ENCODE assay signal across 18 cellular contexts in the genomic region with DNA sequence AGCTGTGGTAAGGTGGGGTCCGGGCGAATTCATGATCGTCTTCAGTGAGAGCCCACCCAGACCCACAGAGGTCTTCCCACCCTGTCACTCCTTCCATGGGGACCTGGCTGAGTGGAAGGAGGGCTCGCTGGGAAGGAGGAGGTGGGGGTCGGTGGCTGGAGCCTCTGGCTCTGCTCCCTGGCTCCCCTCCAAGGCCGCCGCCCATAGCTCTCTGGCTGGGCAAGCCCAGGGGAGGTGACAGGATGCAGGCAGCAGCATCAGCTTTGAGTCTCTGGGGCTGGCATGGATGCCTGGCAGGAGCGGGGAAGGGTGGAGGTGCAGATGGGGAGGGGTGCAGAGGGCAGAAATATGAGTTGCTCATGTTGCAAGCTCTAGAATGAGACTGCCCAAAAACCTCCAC.
DNase-seq lines count a peak whose midpoint lies in the region; ATAC-seq and TF ChIP-seq lines count a peak whose summit lies in the region.
"Had no signal": no experiment of that assay in that cellular context is flagged by ENCODE, and none has a peak within 500 bp of the region (broad histone marks: within the 10 kb centered on the region; RNA-seq: fewer than 3 reads in every experiment).

No MANE protein-coding gene starts in this region.

- WGBS in SK-N-SH (ENCODE audit: low lambda C conversion rate), result 28% methylated on average over 5 of the region's 8 CpGs

- H2AFZ ChIP-seq in SK-N-SH (ENCODE audit: low read depth), result no peak overlapping the region
- H2AFZ ChIP-seq in osteoblast (ENCODE audit: low read length), result no peak overlapping the region

- H3F3A ChIP-seq in SK-N-SH (replicated peaks; ENCODE audit: insufficient read depth), result no peaks in the 10 kb centered on the region

- DNase-seq in DMS 273 (lab: John Stamatoyannopoulos, UW; ENCODE audit: unreplicated experiment), result peak; percentile 28
- no peak for DNase-seq in DMS 273 treated with DMSO at 0.1 percent for 48 hours (lab: John Stamatoyannopoulos, UW)
- DNase-seq in SK-N-SH, result peak; percentile 73
- DNase-seq in RWPE1 (ENCODE audit: low spot score), result no peak
- DNase-seq in osteoblast (ENCODE audit: insufficient read length, low spot score, missing footprints), result peak; percentile 15
- no peak for DNase-seq in NCI-H146 (lab: John Stamatoyannopoulos, UW)
- no peak for DNase-seq in T-helper 1 cell
- DNase-seq: AML-193; CD4-positive, alpha-beta T cell; DMS53; GDM1; GOT3 had no signal

- H3K9me2 ChIP-seq in SK-N-SH, result no peaks in the 10 kb centered on the region

- H3K27me3 ChIP-seq in SK-N-SH (ENCODE audit: insufficient read depth) (peaks cover 9% of the 10 kb centered on the region; the same call in 1 of the 2 replicates), osteoblast (ENCODE audit: insufficient read depth, low read length) (peaks cover 26% of the 10 kb centered on the region)

- H3K4me3 ChIP-seq in SK-N-SH (ENCODE audit: low read depth in 2 of 2, low read length in 1 of 2) (no peak overlapping the region), osteoblast (ENCODE audit: insufficient read depth, low read length) (no peak overlapping the region)
- H3K4me3 ChIP-seq: A549, HAP-1 had no signal

- no peaks in the 10 kb centered on the region for H4K20me1 ChIP-seq in SK-N-SH (ENCODE audit: insufficient read depth)
- no peaks in the 10 kb centered on the region for H4K20me1 ChIP-seq in osteoblast (ENCODE audit: insufficient read depth, low read length)

- no peak for ATAC-seq in SK-N-SH treated with all-trans-retinoic acid at 6 μM for 48 hours
- ATAC-seq: A549 had no signal

- TF ChIP-seq CTCF in SK-N-SH (IDR thresholded peaks at IDR 0.05) (no peak), RWPE1 (conservative IDR thresholded peaks at IDR 0.05; ENCODE audit: low read depth) (no peak), osteoblast (IDR thresholded peaks at IDR 0.05; ENCODE audit: extremely low read depth, low read depth, low read length) (no peak)

- no peak overlapping the region for H3K27ac ChIP-seq in SK-N-SH (ENCODE audit: low read depth in 2 of 2, low read length in 1 of 2)
- H3K27ac ChIP-seq in RWPE1, result peak overlapping the region; percentile 56
- no peak overlapping the region for H3K27ac ChIP-seq in osteoblast (ENCODE audit: low read depth, low read length)
- H3K27ac ChIP-seq: 22Rv1, A549, C4-2B, HL-60 had no signal

- H3K4me2 ChIP-seq in SK-N-SH (no peak overlapping the region), osteoblast (ENCODE audit: insufficient read depth, low read length) (no peak overlapping the region)
- H3K4me2 ChIP-seq: A549 had no signal

- H3K9ac ChIP-seq in SK-N-SH, result no peak overlapping the region

- TF ChIP-seq EP300 in SK-N-SH (IDR thresholded peaks at IDR 0.05; ENCODE audit: borderline replicate concordance in 1 of 2, low read depth in 1 of 2, low read length in 1 of 2), result no peak

- H3K79me2 ChIP-seq in SK-N-SH (ENCODE audit: insufficient read depth), result no peaks in the 10 kb centered on the region
- H3K79me2 ChIP-seq in osteoblast (ENCODE audit: insufficient read depth, low read length), result no peaks in the 10 kb centered on the region

- CTCF ChIA-PET in SK-N-SH (lab: Yijun Ruan, JAX), result interaction anchor here (0.6 to 4.8 kb wide), 8 partner anchors 8 to 1742 kb away, joined by 3 to 52 read pairs (median 4); no protein-coding TSS in a partner anchor
- CTCF ChIA-PET in RWPE1 (lab: Yijun Ruan, JAX), result interaction anchor here (0.6 kb wide), 1 partner anchor 177 kb away, joined by 3 read pairs; no protein-coding TSS in a partner anchor

- no peak for TF ChIP-seq RAD21 in SK-N-SH (IDR thresholded peaks at IDR 0.05; ENCODE audit: low read length)

- H3K36me3 ChIP-seq in SK-N-SH (replicated peaks in 1 of 2; ENCODE audit: control insufficient read depth in 1 of 2, insufficient read depth in 2 of 2, low read length in 1 of 2) (no peaks in the 10 kb centered on the region), osteoblast (ENCODE audit: insufficient read depth, low read length) (no peaks in the 10 kb centered on the region)
- H3K36me3 ChIP-seq: HAP-1 had no signal

- peaks cover 0 to 29% of the 10 kb centered on the region in 2 experiments; a peak in 2 of 4 replicates for H3K4me1 ChIP-seq in SK-N-SH (ENCODE audit: control insufficient read depth in 1 of 2, insufficient read depth in 2 of 2, low read depth in 1 of 2, low read length in 1 of 2)
- no peaks in the 10 kb centered on the region for H3K4me1 ChIP-seq in osteoblast (ENCODE audit: insufficient read depth, low read length)
- H3K4me1 ChIP-seq: HAP-1 had no signal

- H3K9me3 ChIP-seq in SK-N-SH (no peaks in the 10 kb centered on the region), osteoblast (ENCODE audit: low read depth, low read length) (no peaks in the 10 kb centered on the region)
- H3K9me3 ChIP-seq: A549, HAP-1 had no signal

- POLR2A ChIA-PET in SK-N-SH (lab: Yijun Ruan, JAX), result no interaction called here
- POLR2A ChIA-PET in RWPE1 (lab: Yijun Ruan, JAX; ENCODE audit: low non-redundant PET), result no interaction called here

TF ChIP-seq in SK-N-SH, 30 proteins besides CTCF, POLR2A, EP300 and RAD21:
- TF ChIP-seq POLR2AphosphoS5 (IDR thresholded peaks at IDR 0.05; ENCODE audit: low read depth, low read length), result no peak
- TF ChIP-seq MEF2A (IDR thresholded peaks at IDR 0.05; ENCODE audit: borderline replicate concordance, low read depth), result no peak
- TF ChIP-seq JUND (IDR thresholded peaks at IDR 0.05), result no peak
- no peak for TF ChIP-seq GATA2 (CRISPR knock-in tag; IDR thresholded peaks at IDR 0.05)
- TF ChIP-seq SMC3 (IDR thresholded peaks at IDR 0.05; ENCODE audit: low read depth, low read length), result no peak
- no peak for TF ChIP-seq NFIC (IDR thresholded peaks at IDR 0.05; ENCODE audit: borderline replicate concordance)

TF ChIP-seq in SK-N-SH treated with all-trans-retinoic acid at 6 μM for 48 hours, 23 proteins besides CTCF, POLR2A, EP300 and RAD21:
- TF ChIP-seq, protein P1, sequence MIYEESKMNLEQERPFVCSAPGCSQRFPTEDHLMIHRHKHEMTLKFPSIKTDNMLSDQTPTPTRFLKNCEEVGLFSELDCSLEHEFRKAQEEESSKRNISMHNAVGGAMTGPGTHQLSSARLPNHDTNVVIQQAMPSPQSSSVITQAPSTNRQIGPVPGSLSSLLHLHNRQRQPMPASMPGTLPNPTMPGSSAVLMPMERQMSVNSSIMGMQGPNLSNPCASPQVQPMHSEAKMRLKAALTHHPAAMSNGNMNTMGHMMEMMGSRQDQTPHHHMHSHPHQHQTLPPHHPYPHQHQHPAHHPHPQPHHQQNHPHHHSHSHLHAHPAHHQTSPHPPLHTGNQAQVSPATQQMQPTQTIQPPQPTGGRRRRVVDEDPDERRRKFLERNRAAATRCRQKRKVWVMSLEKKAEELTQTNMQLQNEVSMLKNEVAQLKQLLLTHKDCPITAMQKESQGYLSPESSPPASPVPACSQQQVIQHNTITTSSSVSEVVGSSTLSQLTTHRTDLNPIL (CRISPR knock-in tag; IDR thresholded peaks at IDR 0.05; ENCODE audit: low read depth), result no peak
- no peak for TF ChIP-seq TCF4 (CRISPR knock-in tag; IDR thresholded peaks at IDR 0.05; ENCODE audit: borderline replicate concordance)
- no peak for TF ChIP-seq GLIS3 (CRISPR knock-in tag; IDR thresholded peaks at IDR 0.05)
- no peak for TF ChIP-seq ZFP3 (CRISPR knock-in tag; IDR thresholded peaks at IDR 0.05)
- no peak for TF ChIP-seq SNAI2 (CRISPR knock-in tag; IDR thresholded peaks at IDR 0.05)
- TF ChIP-seq, protein P2, sequence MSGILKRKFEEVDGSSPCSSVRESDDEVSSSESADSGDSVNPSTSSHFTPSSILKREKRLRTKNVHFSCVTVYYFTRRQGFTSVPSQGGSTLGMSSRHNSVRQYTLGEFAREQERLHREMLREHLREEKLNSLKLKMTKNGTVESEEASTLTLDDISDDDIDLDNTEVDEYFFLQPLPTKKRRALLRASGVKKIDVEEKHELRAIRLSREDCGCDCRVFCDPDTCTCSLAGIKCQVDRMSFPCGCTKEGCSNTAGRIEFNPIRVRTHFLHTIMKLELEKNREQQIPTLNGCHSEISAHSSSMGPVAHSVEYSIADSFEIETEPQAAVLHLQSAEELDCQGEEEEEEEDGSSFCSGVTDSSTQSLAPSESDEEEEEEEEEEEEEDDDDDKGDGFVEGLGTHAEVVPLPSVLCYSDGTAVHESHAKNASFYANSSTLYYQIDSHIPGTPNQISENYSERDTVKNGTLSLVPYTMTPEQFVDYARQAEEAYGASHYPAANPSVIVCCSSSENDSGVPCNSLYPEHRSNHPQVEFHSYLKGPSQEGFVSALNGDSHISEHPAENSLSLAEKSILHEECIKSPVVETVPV (CRISPR knock-in tag; IDR thresholded peaks at IDR 0.05), result no peak
- no peak for TF ChIP-seq ZNF70 (CRISPR knock-in tag; IDR thresholded peaks at IDR 0.05)
- no peak for TF ChIP-seq PPARA (CRISPR knock-in tag; IDR thresholded peaks at IDR 0.05; ENCODE audit: borderline replicate concordance)
- TF ChIP-seq ZFP30 (CRISPR knock-in tag; IDR thresholded peaks at IDR 0.05), result no peak
- TF ChIP-seq ZC3H10 (CRISPR knock-in tag; IDR thresholded peaks at IDR 0.05), result no peak
TF ChIP-seq in SK-N-SH treated with all-trans-retinoic acid at 6 μM for 48 hours: peak in this region for 0.

Comparison
In these comparisons a context has a peak if more than half of its experiments do, and no peak if none do; other contexts are left out.
1. DNase-seq: peak in DMS 273 (single experiment), SK-N-SH (single experiment) and osteoblast (single experiment); none in DMS 273 treated with DMSO at 0.1 percent for 48 hours (single experiment), RWPE1 (single experiment), NCI-H146 (single experiment) and T-helper 1 cell (0 of 5).